8 cellular contexts compared by ENCODE assay signal in the genomic region with DNA sequence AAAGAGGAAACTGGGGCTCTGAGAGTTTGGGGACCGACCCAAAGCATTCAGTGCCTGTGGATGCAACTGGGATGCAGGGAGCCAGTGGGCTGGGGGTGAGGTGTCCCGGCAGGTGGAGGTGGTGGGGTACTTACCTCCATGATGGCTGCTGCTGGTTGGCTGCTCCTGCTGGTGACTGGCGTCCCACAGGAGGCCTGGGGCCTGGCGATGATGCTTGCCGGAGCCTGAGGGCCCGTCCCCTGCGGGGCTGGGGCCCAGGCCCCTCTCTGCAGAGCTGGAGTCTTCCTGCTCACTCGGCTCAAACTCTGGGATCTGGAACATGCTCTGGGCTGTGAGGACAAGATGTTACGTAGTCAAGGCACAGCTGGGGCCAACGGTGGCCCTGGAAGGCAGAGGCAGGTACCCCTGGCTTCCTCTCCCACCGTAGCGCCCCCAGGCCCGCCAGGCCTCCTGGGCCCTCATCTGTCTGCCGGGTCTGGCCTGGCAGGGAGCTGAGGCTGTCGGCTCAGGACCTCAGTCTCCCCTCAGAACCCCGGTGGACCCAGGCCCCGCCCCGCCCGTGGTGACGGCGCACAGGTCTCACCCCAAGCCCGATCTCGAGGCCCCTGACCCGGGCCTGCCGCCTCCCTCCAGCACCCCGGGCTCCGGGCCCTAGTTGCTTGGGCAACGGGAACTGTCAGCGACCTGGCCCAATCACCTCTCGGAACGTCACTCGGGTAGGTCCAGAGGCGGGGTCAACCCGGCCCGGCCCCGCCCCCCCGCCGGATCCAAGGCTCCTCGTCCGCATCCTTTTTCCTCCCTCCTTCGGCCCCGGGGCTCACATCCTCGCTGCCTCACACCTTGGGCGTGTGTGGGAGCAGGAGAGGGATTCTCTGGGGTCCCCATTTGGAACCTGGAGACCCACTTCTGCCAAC. TPM values are rescaled to one million over a fixed set of nuclear protein-coding genes. Genes with fewer than 3 reads are reported as not detected.
DNase-seq lines count a peak whose midpoint lies in the region; ATAC-seq, FAIRE-seq and TF ChIP-seq lines count a peak whose summit lies in the region.

BAD (minus strand) TSS at position 618 of the 914 bp plus-strand sequence; CDS start at position 321, 297 bp downstream.

- peaks cover 0 to 8% of the 10 kb centered on the region in 2 donors for H3K36me3 ChIP-seq in ascending aorta
- peaks cover 6% of the 10 kb centered on the region for H3K36me3 ChIP-seq in right atrium auricular region

- H3K4me3 Mint-ChIP-seq in T-helper 2 cell treated with Interferon-gamma antibody and Interleukin-4, amounts not matched to agents 5 μg/mL and 100 μg/mL, for 36 hours = peak within 1 kb of the TSS; percentile 85

- ATAC-seq in GM18505 (IDR thresholded peaks at IDR 0.05; ENCODE audit: unreplicated experiment) (peak; percentile 53), HG02973 (IDR thresholded peaks at IDR 0.05; ENCODE audit: unreplicated experiment) (peak; percentile 69)

- no peaks in the 10 kb centered on the region for H3K9me3 Mint-ChIP-seq in T-helper 2 cell treated with Interferon-gamma antibody and Interleukin-4, amounts not matched to agents 5 μg/mL and 100 μg/mL, for 36 hours

- H3K4me1 ChIP-seq in ascending aorta (peaks cover 4 to 20% of the 10 kb centered on the region in 2 donors), right atrium auricular region (peaks cover 0 to 48% of the 10 kb centered on the region in 2 donors)

- TF ChIP-seq CTCF in ascending aorta (IDR thresholded peaks at IDR 0.05) (no peak), right atrium auricular region (IDR thresholded peaks at IDR 0.05) (no peak)

- intact Hi-C loops in ascending aorta (cut with DNase I) = loop anchor here (1.0 kb wide), 1 partner anchor 14 kb away; no protein-coding TSS in a partner anchor

- H3K4me3 ChIP-seq in ascending aorta (peak within 1 kb of the TSS; percentile 82 to 96), right atrium auricular region (peak within 1 kb of the TSS; percentile 67 to 68)

- H3K27me3 ChIP-seq in ascending aorta = no peaks in the 10 kb centered on the region
- no peaks in the 10 kb centered on the region for H3K27me3 ChIP-seq in right atrium auricular region

- peaks cover under 1% of the 10 kb centered on the region for H3K27me3 Mint-ChIP-seq in T-helper 2 cell treated with Interferon-gamma antibody and Interleukin-4, amounts not matched to agents 5 μg/mL and 100 μg/mL, for 36 hours (ENCODE audit: low read depth)

- H3K9me3 ChIP-seq in ascending aorta (no peaks in the 10 kb centered on the region), right atrium auricular region (no peaks in the 10 kb centered on the region)

- peaks cover 15% of the 10 kb centered on the region for H3K4me1 Mint-ChIP-seq in T-helper 2 cell treated with Interferon-gamma antibody and Interleukin-4, amounts not matched to agents 5 μg/mL and 100 μg/mL, for 36 hours (ENCODE audit: low read depth)

- H3K36me3 Mint-ChIP-seq in T-helper 2 cell treated with Interferon-gamma antibody and Interleukin-4, amounts not matched to agents 5 μg/mL and 100 μg/mL, for 36 hours (ENCODE audit: low read depth) = peaks cover 8% of the 10 kb centered on the region

- peak within 1 kb of the TSS; percentile 87 to 95 for H3K27ac ChIP-seq in ascending aorta
- H3K27ac ChIP-seq in right atrium auricular region = peak within 1 kb of the TSS; percentile 90 to 96

- H3K27ac Mint-ChIP-seq in T-helper 2 cell treated with Interferon-gamma antibody and Interleukin-4, amounts not matched to agents 5 μg/mL and 100 μg/mL, for 36 hours = peak within 1 kb of the TSS; percentile 91

- FAIRE-seq in urothelium cell line (lab: Jason Lieb, UNC) = peak; percentile 65

- TF ChIP-seq POLR2A in GM18505 (IDR thresholded peaks at IDR 0.05; ENCODE audit: borderline replicate concordance, extremely low read depth, insufficient read depth, insufficient read length) = peak; percentile 56

- peak; percentile 90 for DNase-seq in NCI-H2029 (lab: John Stamatoyannopoulos, UW)
- DNase-seq in T-helper 2 cell treated with Interferon-gamma antibody and Interleukin-4, amounts not matched to agents 5 μg/mL and 100 μg/mL, for 36 hours (ENCODE audit: low spot score) = peak; percentile 88
- DNase-seq in ascending aorta (ENCODE audit: low spot score in 2 of 2) = peak; percentile 77 to 97
- peak; percentile 97 for DNase-seq in right atrium auricular region (ENCODE audit: low spot score)
- no peak for DNase-seq in pulmonary artery endothelial cell (ENCODE audit: low read depth, low spot score)
- DNase-seq in urothelium cell line (ENCODE audit: low spot score) = peak; percentile 97

RNA-seq across cellular contexts. Expression of gene BAD, which starts in this region (rescaled TPM):
- 175 TPM for total RNA-seq in ascending aorta
- 100 to 1,000 TPM; 120 to 122 TPM for total RNA-seq in right atrium auricular region
- total RNA-seq in pulmonary artery endothelial cell = 60.7 and 84.5 TPM in 2 replicates
